21 cellular contexts compared by ENCODE assay signal in genomic region chr20:20551409-20551808, GRCh38.
DNase-seq lines count a peak whose midpoint lies in the region; ATAC-seq lines count a peak whose summit lies in the region.
"Had no signal": no experiment of that assay in that cellular context is flagged by ENCODE, and none has a peak within 500 bp of the region (broad histone marks: within the 10 kb centered on the region; RNA-seq: fewer than 3 reads in every experiment).

No MANE protein-coding gene starts in this region.

- ATAC-seq in left colon (peak; percentile 58), HG02610 (IDR thresholded peaks at IDR 0.05; ENCODE audit: unreplicated experiment) (no peak)
- ATAC-seq: natural killer cell; sciatic nerve; stimulated activated memory B cell treated with anti-CD40 and anti-IgM and Interleukin-4, amounts not matched to agents 10 μg/mL and 1 μg/mL and 100 μg/mL, for 72 hours had no signal

- no peak overlapping the region for H3K27ac Mint-ChIP-seq in activated CD4-positive, alpha-beta T cell treated with anti-CD3 and anti-CD28 coated beads, Interleukin-2, amount 10 ng/mL, durations not matched to agents 24 days and 14 days
- H3K27ac Mint-ChIP-seq: activated CD4-positive, alpha-beta T cell treated with anti-CD3 and anti-CD28 coated beads, Interleukin-2, amount 10 ng/mL, durations not matched to agents 7 days and 5 days; natural killer cell; stimulated activated memory B cell treated with anti-CD40 and anti-IgM and Interleukin-4, amounts not matched to agents 10 μg/mL and 1 μg/mL and 100 μg/mL, for 72 hours had no signal

- peaks cover 25% of the 10 kb centered on the region for H3K4me1 Mint-ChIP-seq in activated CD4-positive, alpha-beta T cell treated with anti-CD3 and anti-CD28 coated beads, Interleukin-2, amount 10 ng/mL, durations not matched to agents 24 days and 14 days

- no peaks in the 10 kb centered on the region for H3K9me3 Mint-ChIP-seq in activated CD4-positive, alpha-beta T cell treated with anti-CD3 and anti-CD28 coated beads, Interleukin-2, amount 10 ng/mL, durations not matched to agents 24 days and 14 days
- H3K9me3 Mint-ChIP-seq: activated CD4-positive, alpha-beta T cell treated with anti-CD3 and anti-CD28 coated beads, Interleukin-2, amount 10 ng/mL, durations not matched to agents 7 days and 5 days; natural killer cell; stimulated activated memory B cell treated with anti-CD40 and anti-IgM and Interleukin-4, amounts not matched to agents 10 μg/mL and 1 μg/mL and 100 μg/mL, for 72 hours had no signal

- H3K4me3 Mint-ChIP-seq in activated CD4-positive, alpha-beta T cell treated with anti-CD3 and anti-CD28 coated beads, Interleukin-2, amount 10 ng/mL, durations not matched to agents 24 days and 14 days: no peak overlapping the region
- H3K4me3 Mint-ChIP-seq: activated CD4-positive, alpha-beta T cell treated with anti-CD3 and anti-CD28 coated beads, Interleukin-2, amount 10 ng/mL, durations not matched to agents 7 days and 5 days; natural killer cell; stimulated activated memory B cell treated with anti-CD40 and anti-IgM and Interleukin-4, amounts not matched to agents 10 μg/mL and 1 μg/mL and 100 μg/mL, for 72 hours had no signal

- H3K36me3 Mint-ChIP-seq in activated CD4-positive, alpha-beta T cell treated with anti-CD3 and anti-CD28 coated beads, Interleukin-2, amount 10 ng/mL, durations not matched to agents 24 days and 14 days (ENCODE audit: low read depth): peaks cover 24% of the 10 kb centered on the region

- intact Hi-C loops in left colon (cut with DNase I, micrococcal nuclease): no loop called here
- intact Hi-C loops in activated CD4-positive, alpha-beta T cell treated with anti-CD3 and anti-CD28 coated beads, Interleukin-2, amount 10 ng/mL, durations not matched to agents 24 days and 14 days (cut with micrococcal nuclease): loop anchor here (2.0 kb wide), 1 partner anchor 17 kb away; no protein-coding TSS in a partner anchor

- peak; percentile 34 for DNase-seq in DMS53 treated with DMSO at 0.1 percent for 48 hours (lab: John Stamatoyannopoulos, UW; ENCODE audit: unreplicated experiment)
- DNase-seq in NCI-H1436 (lab: John Stamatoyannopoulos, UW): peak; percentile 69
- peak; percentile 62 for DNase-seq in NCI-H774 (lab: John Stamatoyannopoulos, UW)
- no peak for DNase-seq in left colon
- no peak for DNase-seq in EL
- no peak for DNase-seq in activated CD4-positive, alpha-beta T cell treated with anti-CD3 and anti-CD28 coated beads, Interleukin-2, amount 10 ng/mL, durations not matched to agents 24 days and 14 days
- DNase-seq: activated CD4-positive, alpha-beta T cell treated with anti-CD3 and anti-CD28 coated beads, Interleukin-2, amount 10 ng/mL, durations not matched to agents 7 days and 5 days; activated gamma-delta T cell treated with Interleukin-2 at 50 U/mL for 16 hours; AML-193; amygdala; central memory CD4-positive, alpha-beta T cell; effector CD4-positive, alpha-beta T cell; Karpas-422; mesendoderm; natural killer cell; NCI-H187 treated with DMSO at 0.1 percent for 48 hours; NK-92 treated with Interleukin-12 subunit alpha and Interleukin-12 subunit beta, amount 100 ng/mL, for 24 hours; ovary had no signal

- no peaks in the 10 kb centered on the region for H3K27me3 Mint-ChIP-seq in activated CD4-positive, alpha-beta T cell treated with anti-CD3 and anti-CD28 coated beads, Interleukin-2, amount 10 ng/mL, durations not matched to agents 24 days and 14 days
- H3K27me3 Mint-ChIP-seq: activated CD4-positive, alpha-beta T cell treated with anti-CD3 and anti-CD28 coated beads, Interleukin-2, amount 10 ng/mL, durations not matched to agents 7 days and 5 days; stimulated activated memory B cell treated with anti-CD40 and anti-IgM and Interleukin-4, amounts not matched to agents 10 μg/mL and 1 μg/mL and 100 μg/mL, for 72 hours had no signal

Comparison
In these comparisons a context has a peak if more than half of its experiments do, and no peak if none do; other contexts are left out.
1. DNase-seq: peak in DMS53 treated with DMSO at 0.1 percent for 48 hours (single experiment), NCI-H1436 (single experiment) and NCI-H774 (single experiment); none in left colon (0 of 2), EL (single experiment) and activated CD4-positive, alpha-beta T cell treated with anti-CD3 and anti-CD28 coated beads, Interleukin-2, amount 10 ng/mL, durations not matched to agents 24 days and 14 days (single experiment).